Comparison of ENCODE assay signal across 1 cellular context in the genomic region with DNA sequence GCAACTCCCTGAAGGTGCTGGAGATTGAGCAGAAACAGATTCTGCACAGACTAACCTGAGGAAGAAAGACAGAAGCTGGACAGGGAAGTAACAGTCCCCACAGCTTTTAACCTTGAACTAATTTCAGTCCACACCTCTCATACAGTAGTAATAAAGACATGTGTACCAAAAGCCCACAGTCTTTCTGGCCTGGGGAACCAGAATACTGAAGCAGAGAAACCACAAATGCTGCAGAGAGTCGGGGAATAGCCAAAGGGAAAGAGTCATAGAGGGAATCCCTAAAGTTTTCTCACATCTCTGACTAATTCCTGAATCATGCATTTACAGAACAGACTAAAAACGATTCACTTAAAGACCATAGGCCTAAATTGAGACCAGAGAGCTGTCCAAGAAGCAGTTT.
TF ChIP-seq lines count a peak whose summit lies in the region.

No MANE protein-coding gene starts in this region.

TF ChIP-seq in A549, 52 proteins besides CTCF, POLR2A, EP300 and RAD21 (continued from another document):
- TF ChIP-seq, protein P1, sequence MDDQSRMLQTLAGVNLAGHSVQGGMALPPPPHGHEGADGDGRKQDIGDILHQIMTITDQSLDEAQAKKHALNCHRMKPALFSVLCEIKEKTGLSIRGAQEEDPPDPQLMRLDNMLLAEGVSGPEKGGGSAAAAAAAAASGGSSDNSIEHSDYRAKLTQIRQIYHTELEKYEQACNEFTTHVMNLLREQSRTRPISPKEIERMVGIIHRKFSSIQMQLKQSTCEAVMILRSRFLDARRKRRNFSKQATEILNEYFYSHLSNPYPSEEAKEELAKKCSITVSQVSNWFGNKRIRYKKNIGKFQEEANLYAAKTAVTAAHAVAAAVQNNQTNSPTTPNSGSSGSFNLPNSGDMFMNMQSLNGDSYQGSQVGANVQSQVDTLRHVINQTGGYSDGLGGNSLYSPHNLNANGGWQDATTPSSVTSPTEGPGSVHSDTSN (IDR thresholded peaks at IDR 0.05) = no peak
- TF ChIP-seq CBX8 (IDR thresholded peaks at IDR 0.05) (no peak), HOXB13 (CRISPR knock-in tag; IDR thresholded peaks at IDR 0.05; ENCODE audit: low read depth) (no peak), NPAS2 (CRISPR knock-in tag; IDR thresholded peaks at IDR 0.05; ENCODE audit: borderline replicate concordance) (no peak), ZSCAN20 (CRISPR knock-in tag; IDR thresholded peaks at IDR 0.05) (no peak), EHF (CRISPR knock-in tag; IDR thresholded peaks at IDR 0.05) (no peak)
